Comparison of ENCODE assay signal across 7 cellular contexts in genomic region chr12:122700038-122700710, GRCh38. TPM values are rescaled to one million over a fixed set of nuclear protein-coding genes. Genes with fewer than 3 reads are reported as not detected.
"Had no signal": no experiment of that assay in that cellular context is flagged by ENCODE, and none has a peak within 500 bp of the region (broad histone marks: within the 10 kb centered on the region; RNA-seq: fewer than 3 reads in every experiment).

No MANE protein-coding gene starts in this region.

RNA-seq across cellular contexts. Expression of gene HCAR2, which starts 3.0 kb away (rescaled TPM):
- total RNA-seq: activated CD4-positive, alpha-beta memory T cell treated with anti-CD3 and anti-CD28 coated beads for 36 hours; activated CD4-positive, alpha-beta T cell treated with anti-CD3 and anti-CD28 coated beads, Interleukin-2, amount 10 ng/mL, durations not matched to agents 7 days and 5 days; activated T-cell treated with anti-CD3 and anti-CD28 coated beads, Interleukin-2, amount 50 U/mL, for 4 hours; LHCN-M2; M059J had no signal

RNA-seq across cellular contexts. Expression of gene HCAR3, which starts 16.4 kb away (rescaled TPM):
- total RNA-seq: activated CD4-positive, alpha-beta T cell treated with anti-CD3 and anti-CD28 coated beads, Interleukin-2, amount 10 ng/mL, durations not matched to agents 7 days and 5 days; activated T-cell treated with anti-CD3 and anti-CD28 coated beads, Interleukin-2, amount 50 U/mL, for 4 hours; ascending aorta; LHCN-M2; M059J; T-cell had no signal

RNA-seq across cellular contexts. Expression of gene HCAR1, which starts 30.5 kb away (rescaled TPM):
- total RNA-seq: ascending aorta, LHCN-M2, M059J had no signal
